15 cellular contexts compared by ENCODE assay signal in genomic region chr5:386432-387341, GRCh38. TPM values are rescaled to one million over a fixed set of nuclear protein-coding genes. Genes with fewer than 3 reads are reported as not detected.
DNase-seq lines count a peak whose midpoint lies in the region; ATAC-seq and TF ChIP-seq lines count a peak whose summit lies in the region.
"Had no signal": no experiment of that assay in that cellular context is flagged by ENCODE, and none has a peak within 500 bp of the region (broad histone marks: within the 10 kb centered on the region; RNA-seq: fewer than 3 reads in every experiment).

No MANE protein-coding gene starts in this region.

- H3K9me3 ChIP-seq in right cardiac atrium (ENCODE audit: control insufficient read depth, low read length) (peaks cover 9% of the 10 kb centered on the region), vagina (no peaks in the 10 kb centered on the region)
- H3K9me3 ChIP-seq: right lobe of liver had no signal

- ATAC-seq in left ventricle myocardium superior (no peak), right cardiac atrium (no peak), left lobe of liver (no peak), GM18909 (IDR thresholded peaks at IDR 0.05; ENCODE audit: poor library complexity, unreplicated experiment) (no peak)
- ATAC-seq: right lobe of liver had no signal

- TF ChIP-seq CTCF in VCaP (conservative IDR thresholded peaks at IDR 0.05) (no peak), vagina (IDR thresholded peaks at IDR 0.05) (no peak)

- intact Hi-C loops in left ventricle myocardium superior (cut with micrococcal nuclease): no loop called here
- intact Hi-C loops in right cardiac atrium (cut with DNase I): no loop called here
- intact Hi-C loops in vagina (cut with DNase I): no loop called here

- no peaks in the 10 kb centered on the region for H3K4me1 ChIP-seq in right cardiac atrium (ENCODE audit: control insufficient read depth, insufficient read depth, low read length)
- no peaks in the 10 kb centered on the region for H3K4me1 ChIP-seq in vagina
- H3K4me1 ChIP-seq: right lobe of liver, uterus had no signal

- no peaks in the 10 kb centered on the region for H3K36me3 ChIP-seq in vagina
- H3K36me3 ChIP-seq: right lobe of liver, uterus had no signal

- DNase-seq in left ventricle myocardium superior (peak; percentile 19), right cardiac atrium (no peak), left lobe of liver (ENCODE audit: low spot score) (peak; percentile 36), vagina (ENCODE audit: extremely low spot score in 2 of 2) (peak; percentile 72 to 82), NCI-H2196 (lab: John Stamatoyannopoulos, UW; ENCODE audit: unreplicated experiment) (no peak), SW 1271 (lab: John Stamatoyannopoulos, UW) (no peak)
- DNase-seq: amniotic stem cell, C1 segment of cervical spinal cord, HCEC 1CT, MV-4-11, NCI-H82, uterus had no signal

- H3K4me3 ChIP-seq in right cardiac atrium (ENCODE audit: low read length) (no peak overlapping the region), vagina (no peak overlapping the region)
- H3K4me3 ChIP-seq: right lobe of liver, uterus had no signal

- TF ChIP-seq POLR2A in vagina (IDR thresholded peaks at IDR 0.05): no peak

- no peak overlapping the region for H3K27ac ChIP-seq in right cardiac atrium (ENCODE audit: low read length)
- H3K27ac ChIP-seq in VCaP: peak overlapping the region; percentile 22
- no peak overlapping the region for H3K27ac ChIP-seq in vagina
- H3K27ac ChIP-seq: right lobe of liver, uterus had no signal

- WGBS in right cardiac atrium: 77% methylated on average over 18 of the region's 18 CpGs

- H3K27me3 ChIP-seq in right cardiac atrium (ENCODE audit: control insufficient read depth, insufficient read depth) (no peaks in the 10 kb centered on the region), vagina (no peaks in the 10 kb centered on the region)
- H3K27me3 ChIP-seq: right lobe of liver, uterus had no signal

RNA-seq across cellular contexts. Expression of gene EXOC3, which starts 56.3 kb away (rescaled TPM):
- 49.1 TPM for total RNA-seq in left ventricle myocardium superior
- 10 to 100 TPM; 42.4 to 50.2 (median 46.5) TPM for total RNA-seq in right cardiac atrium
- polyA plus RNA-seq in right cardiac atrium: 30.1 TPM
- 25.7 TPM for total RNA-seq in left lobe of liver
- 67.5 TPM for total RNA-seq in vagina

Comparison
In these comparisons a context has a peak if more than half of its experiments do, and no peak if none do; other contexts are left out.
1. DNase-seq: peak in left ventricle myocardium superior (single experiment), left lobe of liver (single experiment) and vagina (2 of 2); none in right cardiac atrium (0 of 3), NCI-H2196 (single experiment) and SW 1271 (0 of 2).